Comparison of ENCODE assay signal across 16 cellular contexts in genomic region chr20:35976012-35976411, GRCh38. TPM values are rescaled to one million over a fixed set of nuclear protein-coding genes. Genes with fewer than 3 reads are reported as not detected.
"Had no signal": no experiment of that assay in that cellular context is flagged by ENCODE, and none has a peak within 500 bp of the region (broad histone marks: within the 10 kb centered on the region; RNA-seq: fewer than 3 reads in every experiment).

No MANE protein-coding gene starts in this region.

- H3K4me1 ChIP-seq: gastrocnemius medialis had no signal

- H3K36me3 ChIP-seq: esophagus muscularis mucosa, gastrocnemius medialis, ovary had no signal

- H3K27me3 ChIP-seq: esophagus muscularis mucosa, gastrocnemius medialis, hepatocyte, ovary had no signal

- H3K79me2 ChIP-seq: hepatocyte had no signal

- H3K4me2 ChIP-seq: hepatocyte, smooth muscle cell had no signal

- ATAC-seq: gastrocnemius medialis, left colon, natural killer cell, right cardiac atrium had no signal

- FAIRE-seq: endometrium, urothelium cell line had no signal

- H2AFZ ChIP-seq: hepatocyte had no signal

- H3K4me3 ChIP-seq: esophagus muscularis mucosa, gastrocnemius medialis, hepatocyte, ovary, smooth muscle cell had no signal

- DNase-seq: effector memory CD4-positive, alpha-beta T cell; gastrocnemius medialis; left colon; natural killer cell; nucleus accumbens; ovary; right cardiac atrium; stimulated activated CD4-positive, alpha-beta T cell treated with anti-CD3 and anti-CD28 coated beads, Interleukin-2, amount 100 ng/mL, for 48 hours; stimulated activated naive CD4-positive, alpha-beta T cell treated with Interleukin-2 at 50 U/mL for 16 hours; trophoblast cell had no signal

- H3K9me3 ChIP-seq: esophagus muscularis mucosa, gastrocnemius medialis, ovary had no signal

- H3K27ac ChIP-seq: epithelial cell of prostate, esophagus muscularis mucosa, gastrocnemius medialis, hepatocyte, ovary had no signal

RNA-seq across cellular contexts. Expression of gene CNBD2, which starts 7.6 kb away (rescaled TPM):
- polyA plus RNA-seq: hepatocyte had no signal
